In the genomic region with DNA sequence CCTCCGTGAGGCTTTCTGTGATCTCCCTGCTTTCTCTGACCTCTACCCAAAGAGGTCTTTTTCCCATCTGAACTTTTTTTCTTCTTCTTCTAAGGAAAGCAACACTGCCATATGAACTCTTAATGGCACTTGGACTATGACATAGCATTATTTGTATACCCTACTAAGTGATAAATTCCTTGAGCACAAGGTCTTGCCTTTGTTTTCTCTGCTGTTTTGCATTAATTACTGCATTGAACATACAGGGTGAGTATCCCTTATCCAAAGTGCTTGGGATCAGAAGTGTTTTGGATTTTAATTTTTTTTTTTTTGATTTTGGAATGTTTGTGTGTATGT, we compare ENCODE assay signal across 21 cellular contexts. TPM values are rescaled to one million over a fixed set of nuclear protein-coding genes. Genes with fewer than 3 reads are reported as not detected.
DNase-seq lines count a peak whose midpoint lies in the region; ATAC-seq and TF ChIP-seq lines count a peak whose summit lies in the region.
"Had no signal": no experiment of that assay in that cellular context is flagged by ENCODE, and none has a peak within 500 bp of the region (broad histone marks: within the 10 kb centered on the region; RNA-seq: fewer than 3 reads in every experiment).

No MANE protein-coding gene starts in this region.

- DNase-seq in heart right ventricle = no peak
- no peak for DNase-seq in left ventricle myocardium superior
- DNase-seq in osteocyte (ENCODE audit: extremely low spot score, unreplicated experiment) = no peak
- DNase-seq in NCI-H1048 (lab: John Stamatoyannopoulos, UW) = no peak
- DNase-seq in mucosa of gallbladder (ENCODE audit: low spot score) = no peak
- DNase-seq: activated B cell treated with CpG ODN at 0.5 μM for 24 hours; activated naive CD8-positive, alpha-beta T cell treated with anti-CD3 and anti-CD28 coated beads, Interleukin-2, amount 50 U/mL, for 24 hours; CD4-positive, CD25-positive, alpha-beta regulatory T cell; cerebellar nuclear complex; Kasumi-1; left colon; NCI-H1092 treated with DMSO at 0.1 percent for 48 hours; NCI-H2081; NCI-H524; SHP77 treated with DMSO at 0.1 percent for 48 hours; stimulated activated CD4-positive, alpha-beta T cell treated with anti-CD3 and anti-CD28 coated beads, Interleukin-4, amount 100 ng/mL, for 1 hour; T-helper 17 cell had no signal

- intact Hi-C loops in heart right ventricle (cut with DNase I) = loop anchor here in 3 of 10 donors (10.0 kb wide), 2 partner anchors 161 to 171 kb away; a partner anchor contains a TSS
- intact Hi-C loops in left ventricle myocardium superior (cut with micrococcal nuclease) = no loop called here

- no peak overlapping the region for H3K9ac ChIP-seq in duodenal mucosa (ENCODE audit: low read depth in 1 of 2, low read length in 2 of 2)

- H3K27ac ChIP-seq in heart right ventricle = peak overlapping the region; percentile 59 to 85 (median 78)
- H3K27ac ChIP-seq in duodenal mucosa (ENCODE audit: low read depth, low read length) = peak overlapping the region; percentile 30
- H3K27ac ChIP-seq: suprapubic skin had no signal

- H3K4me3 ChIP-seq in heart right ventricle (no peak overlapping the region), duodenal mucosa (ENCODE audit: low read depth in 1 of 2, low read length in 2 of 2) (no peak overlapping the region)
- H3K4me3 ChIP-seq: suprapubic skin had no signal

- H3K9me3 Mint-ChIP-seq in osteocyte (ENCODE audit: unreplicated experiment) = no peaks in the 10 kb centered on the region
- H3K9me3 Mint-ChIP-seq: activated B cell treated with CpG ODN at 0.5 μM for 24 hours; activated naive CD8-positive, alpha-beta T cell treated with anti-CD3 and anti-CD28 coated beads, Interleukin-2, amount 50 U/mL, for 24 hours had no signal

- 43 to 45% methylated on average over 1 of the region's 1 CpG for WGBS in heart right ventricle, 2 donors

- peaks cover 0 to 44% (median 22%) of the 10 kb centered on the region in 9 donors for H3K36me3 ChIP-seq in heart right ventricle
- H3K36me3 ChIP-seq in duodenal mucosa (ENCODE audit: control insufficient read depth in 1 of 2, insufficient read depth in 2 of 2, low read length in 2 of 2) = peaks cover 14 to 36% of the 10 kb centered on the region in 2 donors

- H3K4me1 Mint-ChIP-seq in osteocyte (ENCODE audit: unreplicated experiment) = peaks cover 67% of the 10 kb centered on the region

- peaks cover 29% of the 10 kb centered on the region for H3K36me3 Mint-ChIP-seq in osteocyte (ENCODE audit: unreplicated experiment)

- no peak for TF ChIP-seq CTCF in heart right ventricle (IDR thresholded peaks at IDR 0.05)
- TF ChIP-seq CTCF in osteocyte (IDR thresholded peaks at IDR 0.05) = no peak

- ATAC-seq in heart right ventricle (no peak), left ventricle myocardium superior (no peak), HG02798 (IDR thresholded peaks at IDR 0.05; ENCODE audit: poor library complexity, unreplicated experiment) (no peak), GM21367 (IDR thresholded peaks at IDR 0.05; ENCODE audit: unreplicated experiment) (no peak)
- ATAC-seq: activated naive CD8-positive, alpha-beta T cell treated with anti-CD3 and anti-CD28 coated beads, Interleukin-2, amount 50 U/mL, for 24 hours; T-helper 17 cell had no signal

- H3K27me3 Mint-ChIP-seq in osteocyte (ENCODE audit: unreplicated experiment) = no peaks in the 10 kb centered on the region
- H3K27me3 Mint-ChIP-seq: activated B cell treated with CpG ODN at 0.5 μM for 24 hours; activated naive CD8-positive, alpha-beta T cell treated with anti-CD3 and anti-CD28 coated beads, Interleukin-2, amount 50 U/mL, for 24 hours; CD4-positive, CD25-positive, alpha-beta regulatory T cell; T-helper 17 cell had no signal

- H3K4me3 Mint-ChIP-seq in osteocyte (ENCODE audit: unreplicated experiment) = no peak overlapping the region
- H3K4me3 Mint-ChIP-seq: activated B cell treated with CpG ODN at 0.5 μM for 24 hours; activated naive CD8-positive, alpha-beta T cell treated with anti-CD3 and anti-CD28 coated beads, Interleukin-2, amount 50 U/mL, for 24 hours; CD4-positive, CD25-positive, alpha-beta regulatory T cell; T-helper 17 cell had no signal

- H3K27ac Mint-ChIP-seq in osteocyte (ENCODE audit: unreplicated experiment) = peak overlapping the region; percentile 71
- H3K27ac Mint-ChIP-seq: activated B cell treated with CpG ODN at 0.5 μM for 24 hours; activated naive CD8-positive, alpha-beta T cell treated with anti-CD3 and anti-CD28 coated beads, Interleukin-2, amount 50 U/mL, for 24 hours; T-helper 17 cell had no signal

- no peaks in the 10 kb centered on the region for H3K9me3 ChIP-seq in heart right ventricle
- no peaks in the 10 kb centered on the region for H3K9me3 ChIP-seq in duodenal mucosa (ENCODE audit: control insufficient read depth in 1 of 2, low read length in 2 of 2)
- H3K9me3 ChIP-seq: suprapubic skin had no signal

- H3K27me3 ChIP-seq in heart right ventricle = no peaks in the 10 kb centered on the region
- no peaks in the 10 kb centered on the region for H3K27me3 ChIP-seq in duodenal mucosa (ENCODE audit: control insufficient read depth in 1 of 2, insufficient read depth in 2 of 2, low read length in 2 of 2)
- H3K27me3 ChIP-seq: suprapubic skin had no signal

- H3K4me1 ChIP-seq in heart right ventricle (peaks cover 6 to 53% (median 24%) of the 10 kb centered on the region in 9 donors), duodenal mucosa (ENCODE audit: control insufficient read depth in 1 of 2, insufficient read depth in 2 of 2, low read length in 2 of 2) (peaks cover 9 to 11% of the 10 kb centered on the region in 2 donors)
- H3K4me1 ChIP-seq: suprapubic skin had no signal

RNA-seq across cellular contexts. Expression of a gene that starts 48.8 kb away (rescaled TPM):
- total RNA-seq in heart right ventricle = 10 to 100 TPM in 5 of 10 donors, 1 to 10 TPM in 5; 5.6 to 24.1 (median 10.5) TPM
- 10 to 100 TPM; 10.2 to 42.9 TPM for polyA plus RNA-seq in heart right ventricle
- total RNA-seq in left ventricle myocardium superior = 25.4 TPM
- 8.4 and 11.6 TPM in 2 replicates for total RNA-seq in osteocyte
- total RNA-seq in mucosa of gallbladder = 27.1 TPM
